In the genomic region with DNA sequence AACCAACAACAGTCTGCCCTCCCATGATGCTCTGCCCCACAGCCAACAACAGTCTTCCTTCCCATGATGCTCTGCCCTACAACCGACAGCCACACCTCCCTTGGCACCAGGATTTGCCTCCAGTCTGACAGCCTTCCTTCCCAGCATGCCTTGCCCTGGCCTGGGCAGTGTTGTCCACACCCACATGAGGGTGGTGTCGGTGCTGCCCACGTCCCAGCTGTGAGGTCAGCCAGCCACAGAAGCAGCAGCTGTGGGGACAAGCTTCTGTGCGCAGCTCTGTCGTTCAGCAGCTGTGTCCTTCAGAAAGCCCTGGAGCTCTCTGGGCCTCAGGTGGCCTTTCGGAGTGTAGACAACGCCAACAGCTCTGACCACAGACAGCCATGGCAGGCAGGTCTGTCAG, we compare ENCODE assay signal across 27 cellular contexts.
"Had no signal": no experiment of that assay in that cellular context is flagged by ENCODE, and none has a peak within 500 bp of the region (broad histone marks: within the 10 kb centered on the region; RNA-seq: fewer than 3 reads in every experiment).

No MANE protein-coding gene starts in this region.

- H3K4me3 ChIP-seq: adrenal gland, SJSA1 had no signal

- H3K4me1 ChIP-seq: adrenal gland had no signal

- FAIRE-seq: TTC549 had no signal

- ATAC-seq: activated CD8-positive, alpha-beta T cell treated with anti-CD3 and anti-CD28 coated beads for 36 hours; activated naive CD4-positive, alpha-beta T cell treated with anti-CD3 and anti-CD28 coated beads, Interleukin-2, amount 50 U/mL, for 72 hours; activated T-cell treated with anti-CD3 and anti-CD28 coated beads, Interleukin-2, amount 50 U/mL, for 72 hours; activated T-helper 17 cell treated with anti-CD3 and anti-CD28 coated beads, Interleukin-2, amount 50 U/mL, for 72 hours; Panc1 had no signal

- H3K9me3 ChIP-seq: adrenal gland, SJSA1, SK-N-SH had no signal

- H3K27ac ChIP-seq: adrenal gland, brain microvascular endothelial cell, KMS-11 had no signal

- H3K9ac ChIP-seq: KMS-11, SK-N-SH had no signal

- H3K36me3 ChIP-seq: adrenal gland, brain microvascular endothelial cell, SJSA1 had no signal

- DNase-seq: activated CD4-positive, alpha-beta T cell treated with anti-CD3 and anti-CD28 coated beads, Interleukin-2, amount 10 ng/mL, durations not matched to agents 24 days and 14 days; activated CD4-positive, alpha-beta T cell treated with anti-CD3 and anti-CD28 coated beads, Interleukin-2, amount 50 U/mL, for 4 hours; activated CD8-positive, alpha-beta T cell treated with anti-CD3 and anti-CD28 coated beads for 36 hours; activated gamma-delta T cell treated with Interleukin-2 at 50 U/mL for 16 hours; activated naive CD4-positive, alpha-beta T cell treated with anti-CD3 and anti-CD28 coated beads for 36 hours; activated T-cell treated with anti-CD3 and anti-CD28 coated beads, Interleukin-2, amount 50 U/mL, for 1 hour; activated T-cell treated with anti-CD3 and anti-CD28 coated beads, Interleukin-2, amount 50 U/mL, for 72 hours; adrenal gland; anterior cingulate cortex; brain microvascular endothelial cell; MM.1S; NCI-H1105; NCI-H1417 treated with DMSO at 0.1 percent for 48 hours; NCI-H187 treated with DMSO at 0.1 percent for 48 hours; NCI-H2081; NCI-H2171 treated with DMSO at 0.1 percent for 48 hours; NCI-H2227 treated with DMSO at 0.1 percent for 48 hours; NCI-H446; NCI-H510A treated with DMSO at 0.1 percent for 48 hours; SHP77 treated with DMSO at 0.1 percent for 48 hours; SK-N-SH had no signal

- H3K4me2 ChIP-seq: KMS-11, SK-N-SH had no signal

- H3K27me3 ChIP-seq: adrenal gland, brain microvascular endothelial cell, SJSA1 had no signal
